14 cellular contexts compared by ENCODE assay signal in the genomic region with DNA sequence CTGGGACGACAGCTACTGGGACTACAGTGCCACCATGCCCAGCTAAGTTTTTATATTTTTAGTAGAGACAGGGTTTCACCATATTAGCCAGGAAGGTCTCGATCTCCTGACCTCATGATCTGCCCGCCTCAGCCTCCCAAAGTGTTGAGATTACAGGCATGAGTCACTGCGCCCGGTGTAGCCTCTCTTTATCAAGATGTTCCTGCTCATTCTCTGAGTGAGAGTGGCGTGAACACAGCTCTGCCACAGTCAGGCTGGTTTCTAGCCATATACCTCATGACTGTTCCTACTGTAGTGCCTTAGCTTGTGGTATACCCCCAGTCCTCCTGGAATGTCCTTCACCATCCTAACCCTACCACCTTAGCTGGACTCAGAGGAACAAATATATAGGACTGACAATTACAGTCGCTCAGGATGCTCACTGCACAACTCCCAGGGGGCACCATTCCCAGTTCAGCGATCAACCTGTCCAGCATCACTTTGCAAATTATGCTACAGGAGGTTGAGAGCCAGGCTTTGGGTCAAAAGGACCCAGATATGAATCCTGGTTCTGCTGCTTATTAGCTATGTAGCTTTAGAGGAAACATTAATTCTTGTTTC.
A peak's percentile ranks its signal among the peaks of the same experiment; 100 is the strongest.
DNase-seq lines count a peak whose midpoint lies in the region; ATAC-seq and TF ChIP-seq lines count a peak whose summit lies in the region.
"Had no signal": no experiment of that assay in that cellular context is flagged by ENCODE, and none has a peak within 500 bp of the region (broad histone marks: within the 10 kb centered on the region; RNA-seq: fewer than 3 reads in every experiment).

No MANE protein-coding gene starts in this region.

- no peak overlapping the region for H3K4me2 ChIP-seq in GM23248 (ENCODE audit: unreplicated experiment)

- no peaks in the 10 kb centered on the region for H4K20me1 ChIP-seq in GM23248 (ENCODE audit: insufficient read depth)

- WGBS in GM23248 (ENCODE audit: low coverage in 1 of 2, low lambda C conversion rate in 2 of 2, missing lambda C conversion rate in 2 of 2), 2 experiments: 61 to 65% methylated on average over 8 of the region's 8 CpGs

- no peaks in the 10 kb centered on the region for H3K9me2 ChIP-seq in GM23248 (ENCODE audit: insufficient read depth)

- in situ Hi-C loops in GM23248 (cut with MboI): no loop called here

- no peak overlapping the region for H3K9ac ChIP-seq in GM23248

- H3K4me1 ChIP-seq in GM23248 (ENCODE audit: insufficient read depth): peaks cover 12% of the 10 kb centered on the region
- H3K4me1 ChIP-seq: transverse colon had no signal

- POLR2A ChIA-PET in RWPE1 (lab: Yijun Ruan, JAX; ENCODE audit: low non-redundant PET): no interaction called here

- no peaks in the 10 kb centered on the region for H3K9me3 ChIP-seq in GM23248 (ENCODE audit: low read depth)
- H3K9me3 ChIP-seq: transverse colon had no signal

- ATAC-seq in omental fat pad (ENCODE audit: low FRiP score): no peak

- CTCF ChIA-PET in RWPE1 (lab: Yijun Ruan, JAX): interaction anchor here (0.6 to 1.6 kb wide), 9 partner anchors 8 to 173 kb away, joined by 3 to 8 read pairs (median 4); no protein-coding TSS in a partner anchor

- no peak overlapping the region for H2AFZ ChIP-seq in GM23248

- 0 out of 2 replicates have a peak, but pooled peaks cover 5% of the 10 kb centered on the region for H3K27me3 ChIP-seq in GM23248 (replicated peaks; ENCODE audit: insufficient read depth)
- H3K27me3 ChIP-seq: cardiac muscle cell, transverse colon had no signal

- TF ChIP-seq CTCF in GM12864 (IDR thresholded peaks at IDR 0.05; ENCODE audit: low read depth, low read length, missing control alignments) (peak; percentile 15), RWPE1 (conservative IDR thresholded peaks at IDR 0.05; ENCODE audit: low read depth) (peak; percentile 27), fibroblast of villous mesenchyme (IDR thresholded peaks at IDR 0.05; ENCODE audit: insufficient read depth, low read depth, low read length) (peak; percentile 40), omental fat pad (IDR thresholded peaks at IDR 0.05) (no peak)

- DNase-seq in A172 (ENCODE audit: low spot score) (peak; percentile 41), GM12864 (ENCODE audit: low read depth) (no peak), RWPE1 (ENCODE audit: low spot score) (no peak), fibroblast of villous mesenchyme (ENCODE audit: low read depth) (peak; percentile 47), NCI-H526 treated with DMSO at 0.1 percent for 48 hours (lab: John Stamatoyannopoulos, UW) (no peak), GM23248 (no peak), NCI-H187 treated with DMSO at 0.1 percent for 48 hours (lab: John Stamatoyannopoulos, UW) (no peak), omental fat pad (ENCODE audit: low spot score) (no peak)
- DNase-seq: AML-193, Karpas-422, NCI-H1930, NCI-H774, transverse colon had no signal

- no peaks in the 10 kb centered on the region for H3K79me2 ChIP-seq in GM23248 (ENCODE audit: insufficient read depth)

- H3K27ac ChIP-seq in RWPE1 (no peak overlapping the region), GM23248 (no peak overlapping the region)
- H3K27ac ChIP-seq: cardiac muscle cell, transverse colon had no signal

- 0 out of 2 replicates have a peak, but pooled peaks cover 8% of the 10 kb centered on the region for H3F3A ChIP-seq in GM23248 (ENCODE audit: insufficient read depth)

- H3K4me3 ChIP-seq in GM12864 (ENCODE audit: low read depth, low read length) (no peak overlapping the region), fibroblast of villous mesenchyme (ENCODE audit: low read depth, low read length) (no peak overlapping the region), GM23248 (no peak overlapping the region)
- H3K4me3 ChIP-seq: cardiac muscle cell, transverse colon had no signal

- H3K36me3 ChIP-seq in GM23248 (ENCODE audit: low read depth): no peaks in the 10 kb centered on the region
- H3K36me3 ChIP-seq: cardiac muscle cell, transverse colon had no signal

Comparison
In these comparisons a context has a peak if more than half of its experiments do, and no peak if none do; other contexts are left out.
1. DNase-seq: peak in A172 (single experiment) and fibroblast of villous mesenchyme (single experiment); none in GM12864 (single experiment), RWPE1 (single experiment), NCI-H526 treated with DMSO at 0.1 percent for 48 hours (single experiment), GM23248 (single experiment), NCI-H187 treated with DMSO at 0.1 percent for 48 hours (single experiment) and omental fat pad (single experiment).
2. CTCF ChIP-seq: peak in GM12864 (single experiment), RWPE1 (single experiment) and fibroblast of villous mesenchyme (single experiment); none in omental fat pad (0 of 3).